Comparison of ENCODE assay signal across 8 cellular contexts in genomic region chr5:90932052-90932699, GRCh38.
DNase-seq lines count a peak whose midpoint lies in the region; ATAC-seq, FAIRE-seq and TF ChIP-seq lines count a peak whose summit lies in the region.

No MANE protein-coding gene starts in this region.

- peak overlapping the region; percentile 13 for H3K9ac ChIP-seq in adipocyte (ENCODE audit: low read length)

- TF ChIP-seq POLR2A in H54 (IDR thresholded peaks at IDR 0.05; ENCODE audit: low read depth, low read length), result no peak

- intact Hi-C loops in left ventricle myocardium superior (cut with micrococcal nuclease) (loop anchor here (2.0 to 10.0 kb wide), 4 partner anchors 67 to 489 kb away; no protein-coding TSS in a partner anchor), sciatic nerve (cut with DNase I) (loop anchor here (10.0 kb wide), 1 partner anchor 163 kb away; no protein-coding TSS in a partner anchor)

- no peaks in the 10 kb centered on the region for H3K27me3 ChIP-seq in adipocyte (replicated peaks; ENCODE audit: control insufficient read depth, insufficient read depth, low read length)

- ATAC-seq in left ventricle myocardium superior (peak; percentile 58), sciatic nerve (peak; percentile 87), GM19463 (IDR thresholded peaks at IDR 0.05; ENCODE audit: unreplicated experiment) (no peak)

- FAIRE-seq in H54 (lab: Jason Lieb, UNC), result peak; percentile 94

- peak; percentile 25 for DNase-seq in NCI-H2196 (lab: John Stamatoyannopoulos, UW; ENCODE audit: unreplicated experiment)
- DNase-seq in NCI-H2196 treated with DMSO at 0.1 percent for 48 hours (lab: John Stamatoyannopoulos, UW; ENCODE audit: unreplicated experiment), result no peak
- DNase-seq in H54 (ENCODE audit: insufficient read length, low spot score), result peak; percentile 19
- peak; percentile 34 to 71 for DNase-seq in NCI-H446 (lab: John Stamatoyannopoulos, UW)
- DNase-seq in adipocyte (ENCODE audit: low read depth), result peak; percentile 91
- no peak for DNase-seq in left ventricle myocardium superior
- peak; percentile 61 for DNase-seq in sciatic nerve (ENCODE audit: low spot score)

- no peaks in the 10 kb centered on the region for H3K36me3 ChIP-seq in adipocyte (ENCODE audit: control insufficient read depth, insufficient read depth, low read length, severe bottlenecking)

- H3K4me1 ChIP-seq in adipocyte (ENCODE audit: control insufficient read depth, insufficient read depth, low read length), result peaks cover 6% of the 10 kb centered on the region

- H3K4me3 ChIP-seq in adipocyte (ENCODE audit: low read length), result no peak overlapping the region

- peaks cover 3% of the 10 kb centered on the region for H3K9me3 ChIP-seq in adipocyte (ENCODE audit: control insufficient read depth, low read length)

Comparison
In these comparisons a context has a peak if more than half of its experiments do, and no peak if none do; other contexts are left out.
1. DNase-seq: peak in NCI-H2196 (single experiment), H54 (single experiment), NCI-H446 (2 of 2), adipocyte (single experiment) and sciatic nerve (single experiment); none in NCI-H2196 treated with DMSO at 0.1 percent for 48 hours (single experiment) and left ventricle myocardium superior (single experiment).